ENCODE assay signal across 8 cellular contexts in genomic region chr3:32570426-32571191, GRCh38. TPM values are rescaled to one million over a fixed set of nuclear protein-coding genes. Genes with fewer than 3 reads are reported as not detected.
DNase-seq lines count a peak whose midpoint lies in the region; ATAC-seq and TF ChIP-seq lines count a peak whose summit lies in the region.

Gene DYNC1LI1, minus strand, starts transcription at chr3:32570858. Its CDS starts 88 bp downstream, at chr3:32570770.

- H3K9me3 ChIP-seq in CD4-positive, CD25-positive, alpha-beta regulatory T cell (ENCODE audit: control insufficient read depth in 2 of 2, low read length in 2 of 2): no peaks in the 10 kb centered on the region
- no peaks in the 10 kb centered on the region for H3K9me3 ChIP-seq in liver (ENCODE audit: control insufficient read depth in 4 of 4, low read length in 3 of 4)

- peaks cover 0 to 1% (median 0%) of the 10 kb centered on the region in 7 donors for H3K9me3 Mint-ChIP-seq in CD4-positive, CD25-positive, alpha-beta regulatory T cell
- no peaks in the 10 kb centered on the region for H3K9me3 Mint-ChIP-seq in activated CD4-positive, alpha-beta memory T cell treated with anti-CD3 and anti-CD28 coated beads for 36 hours

- H3K4me1 Mint-ChIP-seq in CD4-positive, CD25-positive, alpha-beta regulatory T cell: peaks cover 26 to 47% (median 34%) of the 10 kb centered on the region in 4 donors
- peaks cover 27% of the 10 kb centered on the region for H3K4me1 Mint-ChIP-seq in activated CD4-positive, alpha-beta memory T cell treated with anti-CD3 and anti-CD28 coated beads for 36 hours (ENCODE audit: low read depth)

- POLR2A ChIA-PET in activated CD4-positive, alpha-beta memory T cell treated with anti-CD3 and anti-CD28 coated beads for 36 hours (lab: Charles Lee): interaction anchor here (0.7 to 1.4 kb wide), 3 partner anchors 36 to 114 kb away, joined by 3 read pairs; partner anchors contain the start of genes CMTM6 and CNOT10

- peak within 1 kb of the TSS; percentile 79 to 97 (median 85) for H3K27ac Mint-ChIP-seq in CD4-positive, CD25-positive, alpha-beta regulatory T cell
- H3K27ac Mint-ChIP-seq in activated CD4-positive, alpha-beta memory T cell treated with anti-CD3 and anti-CD28 coated beads for 36 hours: peak within 1 kb of the TSS; percentile 90

- TF ChIP-seq CTCF in liver (IDR thresholded peaks at IDR 0.05; ENCODE audit: low read depth, low read length, missing input control): no peak

- no peaks in the 10 kb centered on the region for H3K27me3 ChIP-seq in CD4-positive, CD25-positive, alpha-beta regulatory T cell (ENCODE audit: control insufficient read depth, insufficient read depth, low read length)
- H3K27me3 ChIP-seq in liver (ENCODE audit: control insufficient read depth in 4 of 4, insufficient read depth in 4 of 4, low read length in 3 of 4): no peaks in the 10 kb centered on the region

- TF ChIP-seq RAD21 in liver (IDR thresholded peaks at IDR 0.05): no peak

- H3K4me3 ChIP-seq in CD4-positive, CD25-positive, alpha-beta regulatory T cell (ENCODE audit: low read depth, low read length): peak within 1 kb of the TSS; percentile 89
- H3K4me3 ChIP-seq in liver (ENCODE audit: low read depth in 1 of 3, low read length in 3 of 3): peak within 1 kb of the TSS; percentile 87 to 95 (median 93)

- H3K4me1 ChIP-seq in CD4-positive, CD25-positive, alpha-beta regulatory T cell (ENCODE audit: control insufficient read depth, insufficient read depth, low read length, poor library complexity, severe bottlenecking): peaks cover 25% of the 10 kb centered on the region
- H3K4me1 ChIP-seq in liver (ENCODE audit: control insufficient read depth in 4 of 4, insufficient read depth in 4 of 4, low read length in 3 of 4): peaks cover 2 to 21% (median 14%) of the 10 kb centered on the region in 4 donors

- peak within 1 kb of the TSS; percentile 84 for H3K27ac ChIP-seq in CD4-positive, CD25-positive, alpha-beta regulatory T cell (ENCODE audit: insufficient read depth, low read length, poor library complexity, severe bottlenecking)
- H3K27ac ChIP-seq in liver (ENCODE audit: low read depth in 1 of 2, low read length in 2 of 2): peak within 1 kb of the TSS; percentile 96

- DNase-seq in CD4-positive, CD25-positive, alpha-beta regulatory T cell: peak; percentile 89 to 93 (median 92)
- DNase-seq in HK-2 (ENCODE audit: unreplicated experiment) (peak; percentile 92), NCI-H82 treated with DMSO at 0.1 percent for 48 hours (lab: John Stamatoyannopoulos, UW; ENCODE audit: unreplicated experiment) (peak; percentile 80), dermis microvascular lymphatic vessel endothelial cell (ENCODE audit: low read depth in 2 of 2) (peak; percentile 81 to 94)
- peak; percentile 96 for DNase-seq in activated CD4-positive, alpha-beta memory T cell treated with anti-CD3 and anti-CD28 coated beads for 36 hours
- DNase-seq in stimulated activated CD4-positive, alpha-beta T cell treated with anti-CD3 and anti-CD28 coated beads, Interleukin-4, amount 100 ng/mL, for 1 hour: peak; percentile 96

- H3K36me3 ChIP-seq in CD4-positive, CD25-positive, alpha-beta regulatory T cell (ENCODE audit: control insufficient read depth, insufficient read depth, low read length): peaks cover 6% of the 10 kb centered on the region
- peaks cover 0 to 4% (median 0%) of the 10 kb centered on the region in 4 donors for H3K36me3 ChIP-seq in liver (ENCODE audit: control insufficient read depth in 4 of 4, insufficient read depth in 3 of 4, low read depth in 1 of 4, low read length in 3 of 4)

- peak; percentile 96 to 97 for ATAC-seq in CD4-positive, CD25-positive, alpha-beta regulatory T cell (ENCODE audit: low read depth in 2 of 2)
- peak; percentile 81 for ATAC-seq in GM19455 (IDR thresholded peaks at IDR 0.05; ENCODE audit: unreplicated experiment)

- under 1% methylated on average over 88 of the region's 88 CpGs for WGBS in liver

- peak within 1 kb of the TSS; percentile 88 to 94 (median 92) for H3K4me3 Mint-ChIP-seq in CD4-positive, CD25-positive, alpha-beta regulatory T cell
- peak within 1 kb of the TSS; percentile 89 for H3K4me3 Mint-ChIP-seq in activated CD4-positive, alpha-beta memory T cell treated with anti-CD3 and anti-CD28 coated beads for 36 hours

- H3K27me3 Mint-ChIP-seq in CD4-positive, CD25-positive, alpha-beta regulatory T cell: no peaks in the 10 kb centered on the region
- H3K27me3 Mint-ChIP-seq in activated CD4-positive, alpha-beta memory T cell treated with anti-CD3 and anti-CD28 coated beads for 36 hours: no peaks in the 10 kb centered on the region

- intact Hi-C loops in activated CD4-positive, alpha-beta memory T cell treated with anti-CD3 and anti-CD28 coated beads for 36 hours (cut with micrococcal nuclease): loop anchor here (1.0 to 2.0 kb wide), 3 partner anchors 68 to 544 kb away; partner anchors contain the start of genes CMTM6, CNOT10 and CRTAP

- H3K36me3 Mint-ChIP-seq in CD4-positive, CD25-positive, alpha-beta regulatory T cell: no peaks in the 10 kb centered on the region
- H3K36me3 Mint-ChIP-seq in activated CD4-positive, alpha-beta memory T cell treated with anti-CD3 and anti-CD28 coated beads for 36 hours: peaks cover 5% of the 10 kb centered on the region

- CTCF ChIA-PET in activated CD4-positive, alpha-beta memory T cell treated with anti-CD3 and anti-CD28 coated beads for 36 hours (lab: Charles Lee): interaction anchor here (0.6 to 1.7 kb wide), 3 partner anchors 176 to 331 kb away, joined by 3 to 6 read pairs (median 3); no protein-coding TSS in a partner anchor

- peak within 1 kb of the TSS; percentile 60 to 89 for H3K9ac ChIP-seq in liver (ENCODE audit: low read depth in 1 of 2, low read length in 2 of 2)

TF ChIP-seq in liver, 16 proteins besides CTCF, POLR2A, EP300 and RAD21:
- peak in 1 of 2 donors; percentile 53 for TF ChIP-seq GABPA (IDR thresholded peaks at IDR 0.05 in 1 of 2, conservative IDR thresholded peaks at IDR 0.05 in 1 of 2)
- TF ChIP-seq HNF4A (conservative IDR thresholded peaks at IDR 0.05): no peak
- peak in 1 of 2 donors; percentile 11 for TF ChIP-seq EGR1 (IDR thresholded peaks at IDR 0.05; ENCODE audit: low read depth in 2 of 2)
- no peak for TF ChIP-seq FOXA1 (IDR thresholded peaks at IDR 0.05)
- TF ChIP-seq YY1 (IDR thresholded peaks at IDR 0.05): peak; percentile 96
- TF ChIP-seq SP1 (IDR thresholded peaks at IDR 0.05): peak; percentile 9
- TF ChIP-seq MAX (IDR thresholded peaks at IDR 0.05): no peak

RNA-seq across cellular contexts. Expression of gene DYNC1LI1, which starts in this region (rescaled TPM):
- total RNA-seq in CD4-positive, CD25-positive, alpha-beta regulatory T cell: 37.2 TPM
- 10 to 100 TPM; 24.8 to 33.3 (median 28.4) TPM for polyA plus RNA-seq in CD4-positive, CD25-positive, alpha-beta regulatory T cell
- 10 to 100 TPM; 35.2 to 36.3 TPM for total RNA-seq in activated CD4-positive, alpha-beta memory T cell treated with anti-CD3 and anti-CD28 coated beads for 36 hours
- total RNA-seq in dermis microvascular lymphatic vessel endothelial cell (32.7 and 38.6 TPM in 2 replicates), liver (10 to 100 TPM; 15.7 to 21.1 TPM)
- polyA plus RNA-seq in liver: 10 to 100 TPM in 1 of 2 donors, 1 to 10 TPM in 1; 9.2 to 11.5 TPM

Comparison
In these comparisons a context has a peak if more than half of its experiments do, and no peak if none do; other contexts are left out.
1. Peak in every context shown above with its lines: DNase-seq, ATAC-seq, H3K4me3 ChIP-seq and H3K27ac ChIP-seq.